23 cellular contexts compared by ENCODE assay signal in genomic region chr3:143749926-143750325, GRCh38.
"Had no signal": no experiment of that assay in that cellular context is flagged by ENCODE, and none has a peak within 500 bp of the region (broad histone marks: within the 10 kb centered on the region; RNA-seq: fewer than 3 reads in every experiment).

No MANE protein-coding gene starts in this region.

- H2AFZ ChIP-seq: parathyroid adenoma had no signal

- H3K4me1 ChIP-seq: parathyroid adenoma, right atrium auricular region, right lobe of liver, uterus had no signal

- DNase-seq: hypothalamus; immature natural killer cell; kidney; left ventricle myocardium inferior; mesenchymal stem cell; naive B cell; nucleus accumbens; right lobe of liver; stimulated activated CD4-positive, alpha-beta T cell treated with anti-CD3 and anti-CD28 coated beads, Interleukin-1b, Interleukin-23, amount 100 ng/mL, for 48 hours; stimulated activated CD4-positive, alpha-beta T cell treated with anti-CD3 and anti-CD28 coated beads, Interleukin-2, amount 100 ng/mL, for 48 hours; stimulated activated CD4-positive, alpha-beta T cell treated with anti-CD3 and anti-CD28 coated beads, Interleukin-4, amount 100 ng/mL, for 4 hours; stimulated activated CD8-positive, alpha-beta memory T cell treated with anti-CD3 and anti-CD28 coated beads, Interleukin-4, amount 100 ng/mL, for 48 hours; stimulated activated naive CD4-positive, alpha-beta T cell treated with Interleukin-2 at 50 U/mL for 16 hours; stimulated activated naive CD8-positive, alpha-beta T cell treated with anti-CD3 and anti-CD28 coated beads, Interleukin-15, amount 100 ng/mL, for 72 hours; substantia nigra; uterus had no signal

- ATAC-seq: natural killer cell treated with Interleukin-12 subunit alpha and Interleukin-12 subunit beta and Interleukin-15 and Interleukin-18, amount 100 ng/mL, for 72 hours; right lobe of liver; stimulated activated memory B cell treated with anti-CD40 and anti-IgM and Interleukin-4, amounts not matched to agents 10 μg/mL and 1 μg/mL and 100 μg/mL, for 72 hours; stimulated activated naive CD8-positive, alpha-beta T cell treated with anti-CD3 and anti-CD28 coated beads, Interleukin-15, amount 100 ng/mL, for 72 hours had no signal

- H3K27me3 ChIP-seq: right atrium auricular region, right lobe of liver, tibial nerve, uterus had no signal

- H3K9me3 ChIP-seq: left ventricle myocardium inferior, right atrium auricular region, right lobe of liver, tibial nerve, uterus had no signal

- H3K79me2 ChIP-seq: parathyroid adenoma had no signal

- H3K4me2 ChIP-seq: smooth muscle cell had no signal

- H3K27ac ChIP-seq: left ventricle myocardium inferior, parathyroid adenoma, right atrium auricular region, right lobe of liver, uterus had no signal

- H3K4me3 ChIP-seq: left ventricle myocardium inferior, lung, right atrium auricular region, right lobe of liver, smooth muscle cell, tibial nerve, uterus had no signal

- H3K36me3 ChIP-seq: left ventricle myocardium inferior, right atrium auricular region, right lobe of liver, tibial nerve, uterus had no signal

- H3K9ac ChIP-seq: parathyroid adenoma had no signal
